Comparison of ENCODE assay signal across 9 cellular contexts in the genomic region with DNA sequence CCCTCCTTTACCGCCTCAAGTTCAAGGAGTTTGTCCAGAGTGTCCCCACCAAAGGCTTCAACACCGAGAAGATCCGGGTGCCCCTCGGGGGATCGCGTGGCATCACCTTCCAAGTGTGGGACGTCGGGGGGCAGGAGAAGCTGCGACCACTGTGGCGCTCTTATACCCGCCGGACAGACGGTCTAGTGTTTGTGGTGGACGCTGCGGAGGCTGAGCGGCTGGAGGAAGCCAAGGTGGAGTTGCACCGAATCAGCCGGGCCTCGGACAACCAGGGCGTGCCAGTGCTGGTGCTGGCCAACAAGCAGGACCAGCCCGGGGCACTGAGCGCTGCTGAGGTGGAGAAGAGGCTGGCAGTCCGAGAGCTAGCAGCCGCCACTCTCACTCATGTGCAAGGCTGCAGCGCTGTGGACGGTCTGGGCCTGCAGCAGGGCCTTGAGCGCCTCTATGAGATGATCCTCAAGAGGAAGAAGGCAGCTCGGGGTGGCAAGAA. TPM values are rescaled to one million over a fixed set of nuclear protein-coding genes. Genes with fewer than 3 reads are reported as not detected.
DNase-seq lines count a peak whose midpoint lies in the region; ATAC-seq and TF ChIP-seq lines count a peak whose summit lies in the region.
"Had no signal": no experiment of that assay in that cellular context is flagged by ENCODE, and none has a peak within 500 bp of the region (broad histone marks: within the 10 kb centered on the region; RNA-seq: fewer than 3 reads in every experiment).

No MANE protein-coding gene starts in this region.

- peak overlapping the region; percentile 94 for H3K56ac ChIP-seq in mesendoderm (ENCODE audit: low read length)

- peak in 1 of 2 donors; percentile 14 for ATAC-seq in upper lobe of left lung (ENCODE audit: low FRiP score in 2 of 2)

- no peak overlapping the region for H3K4ac ChIP-seq in mesendoderm (ENCODE audit: low read depth, low read length)

- no peak for TF ChIP-seq POLR2A in upper lobe of left lung (IDR thresholded peaks at IDR 0.05)

- peaks cover 31% of the 10 kb centered on the region for H3K79me2 ChIP-seq in mesendoderm (ENCODE audit: control insufficient read depth, insufficient read depth, low read length)

- H3K23ac ChIP-seq in mesendoderm (ENCODE audit: low read length) = peak overlapping the region; percentile 85

- no peaks in the 10 kb centered on the region for H3K9me3 ChIP-seq in upper lobe of left lung

- H3K27me3 Mint-ChIP-seq in activated naive CD4-positive, alpha-beta T cell treated with anti-CD3 and anti-CD28 coated beads for 36 hours (ENCODE audit: low read depth) = no peaks in the 10 kb centered on the region

- H2BK5ac ChIP-seq in mesendoderm (ENCODE audit: low read length) = peak overlapping the region; percentile 43

- no peak for TF ChIP-seq EP300 in upper lobe of left lung (IDR thresholded peaks at IDR 0.05)

- H3K36me3 ChIP-seq in mesendoderm (ENCODE audit: control insufficient read depth, insufficient read depth, low read length) (peaks cover 5% of the 10 kb centered on the region), upper lobe of left lung (peaks cover 0 to 9% (median 0%) of the 10 kb centered on the region in 4 donors)

- no peak overlapping the region for H3K18ac ChIP-seq in mesendoderm (ENCODE audit: low read length)

- CTCF ChIA-PET in activated naive CD4-positive, alpha-beta T cell treated with anti-CD3 and anti-CD28 coated beads for 36 hours (lab: Charles Lee) = interaction anchor here (9.0 kb wide), 1 partner anchor 84 kb away, joined by 192 read pairs; the partner anchor contains the start of gene DHX8

- no peaks in the 10 kb centered on the region for H3K9me3 Mint-ChIP-seq in activated naive CD4-positive, alpha-beta T cell treated with anti-CD3 and anti-CD28 coated beads for 36 hours

- WGBS in mesendoderm (ENCODE audit: extremely low coverage, insufficient coverage, low lambda C conversion rate) = no CpG with 5 or more reads among the region's 28 CpGs
- 59 to 79% methylated on average over 14 to 28 of the region's 28 CpGs for WGBS in upper lobe of left lung, 2 donors

- H3K27ac ChIP-seq in mesendoderm (ENCODE audit: low read depth, low read length) = no peak overlapping the region
- peak overlapping the region; percentile 70 to 94 (median 89) for H3K27ac ChIP-seq in upper lobe of left lung

- H4K8ac ChIP-seq in mesendoderm (ENCODE audit: low read depth, low read length) = no peak overlapping the region

- no peak overlapping the region for H4K5ac ChIP-seq in mesendoderm (ENCODE audit: low read length)

- peak overlapping the region; percentile 91 for H3K9ac ChIP-seq in mesendoderm (ENCODE audit: low read length)

- intact Hi-C loops in activated naive CD4-positive, alpha-beta T cell treated with anti-CD3 and anti-CD28 coated beads for 36 hours (cut with micrococcal nuclease) = loop anchor here (2.0 kb wide), 1 partner anchor 275 kb away; no protein-coding TSS in a partner anchor

- no peak overlapping the region for H2BK120ac ChIP-seq in mesendoderm (ENCODE audit: low read depth, low read length)

- H3K4me3 ChIP-seq in choroid plexus epithelial cell (ENCODE audit: low read depth, low read length) (peak overlapping the region; percentile 87), mesendoderm (ENCODE audit: low read length) (peak overlapping the region; percentile 89), upper lobe of left lung (peak overlapping the region; percentile 27 to 88 (median 73))

- H3K36me3 Mint-ChIP-seq in activated naive CD4-positive, alpha-beta T cell treated with anti-CD3 and anti-CD28 coated beads for 36 hours (ENCODE audit: low read depth) = no peaks in the 10 kb centered on the region

- H3K79me1 ChIP-seq in mesendoderm (ENCODE audit: low read length) = peaks cover 13% of the 10 kb centered on the region

- no peak overlapping the region for H2BK15ac ChIP-seq in mesendoderm (replicated peaks; ENCODE audit: low read depth)

- H2AK5ac ChIP-seq in mesendoderm (ENCODE audit: low read length) = no peak overlapping the region

- H3K27me3 ChIP-seq in mesendoderm (ENCODE audit: insufficient read depth, low read length, poor library complexity) (no peaks in the 10 kb centered on the region), upper lobe of left lung (no peaks in the 10 kb centered on the region)

- H3K4me2 ChIP-seq in mesendoderm (ENCODE audit: low read length) = peak overlapping the region; percentile 74

- H3K27ac Mint-ChIP-seq in activated naive CD4-positive, alpha-beta T cell treated with anti-CD3 and anti-CD28 coated beads for 36 hours = no peak overlapping the region

- TF ChIP-seq CTCF in choroid plexus epithelial cell (conservative IDR thresholded peaks at IDR 0.05; ENCODE audit: low read depth, low read length) (no peak), upper lobe of left lung (IDR thresholded peaks at IDR 0.05) (no peak)

- H3K4me3 Mint-ChIP-seq in activated naive CD4-positive, alpha-beta T cell treated with anti-CD3 and anti-CD28 coated beads for 36 hours = peak overlapping the region; percentile 86

- no peak for DNase-seq in activated naive CD4-positive, alpha-beta T cell treated with anti-CD3 and anti-CD28 coated beads for 36 hours
- no peak for DNase-seq in activated naive CD4-positive, alpha-beta T cell (lab: John Stamatoyannopoulos, UW)
- no peak for DNase-seq in choroid plexus epithelial cell (ENCODE audit: low read depth)
- DNase-seq in mesendoderm = no peak
- peak; percentile 39 to 77 for DNase-seq in upper lobe of left lung
- no peak for DNase-seq in 8988T
- no peak for DNase-seq in DMS114 treated with DMSO at 0.1 percent for 48 hours (lab: John Stamatoyannopoulos, UW; ENCODE audit: unreplicated experiment)
- no peak for DNase-seq in stimulated activated CD4-positive, alpha-beta T cell treated with anti-CD3 and anti-CD28 coated beads, Interleukin-2, amount 100 ng/mL, for 48 hours
- DNase-seq: EL had no signal

- H3K4me1 ChIP-seq in mesendoderm (ENCODE audit: control insufficient read depth, low read depth, low read length) = peaks cover 15% of the 10 kb centered on the region
- peaks cover 25 to 49% (median 30%) of the 10 kb centered on the region in 4 donors for H3K4me1 ChIP-seq in upper lobe of left lung

- H3K4me1 Mint-ChIP-seq in activated naive CD4-positive, alpha-beta T cell treated with anti-CD3 and anti-CD28 coated beads for 36 hours (ENCODE audit: low read depth) = peaks cover 20% of the 10 kb centered on the region

RNA-seq across cellular contexts. Expression of gene ARL4D, which starts 1.1 kb away (rescaled TPM):
- total RNA-seq in activated naive CD4-positive, alpha-beta T cell treated with anti-CD3 and anti-CD28 coated beads for 36 hours = 1 to 10 TPM; 1.7 TPM
- polyA plus RNA-seq in mesendoderm (2013, experiment 1 of 2) = 12.7 TPM
- polyA plus RNA-seq in mesendoderm (2013, experiment 2 of 2) = 11.4 TPM
- 10 to 100 TPM in 2 of 6 donors, 1 to 10 TPM in 4; 6.5 to 24.2 (median 9.4) TPM for total RNA-seq in upper lobe of left lung

Comparison
In these comparisons a context has a peak if more than half of its experiments do, and no peak if none do; other contexts are left out.
1. DNase-seq: peak in upper lobe of left lung (2 of 2); none in activated naive CD4-positive, alpha-beta T cell treated with anti-CD3 and anti-CD28 coated beads for 36 hours (single experiment), activated naive CD4-positive, alpha-beta T cell (0 of 4), choroid plexus epithelial cell (single experiment), mesendoderm (single experiment), 8988T (single experiment), DMS114 treated with DMSO at 0.1 percent for 48 hours (single experiment) and stimulated activated CD4-positive, alpha-beta T cell treated with anti-CD3 and anti-CD28 coated beads, Interleukin-2, amount 100 ng/mL, for 48 hours (0 of 2).
2. Peak in every context shown above with its lines, with median percentiles within 50 percentile points of each other: H3K4me3 ChIP-seq.